10 cellular contexts compared by ENCODE assay signal in genomic region chr11:88301478-88302140, GRCh38. TPM values are rescaled to one million over a fixed set of nuclear protein-coding genes. Genes with fewer than 3 reads are reported as not detected.
A peak's percentile ranks its signal among the peaks of the same experiment; 100 is the strongest.
DNase-seq lines count a peak whose midpoint lies in the region; ATAC-seq, FAIRE-seq and TF ChIP-seq lines count a peak whose summit lies in the region.
"Had no signal": no experiment of that assay in that cellular context is flagged by ENCODE, and none has a peak within 500 bp of the region (broad histone marks: within the 10 kb centered on the region; RNA-seq: fewer than 3 reads in every experiment).

No MANE protein-coding gene starts in this region.

- H3K4me3 Mint-ChIP-seq in activated CD4-positive, alpha-beta memory T cell treated with anti-CD3 and anti-CD28 coated beads for 36 hours: peak overlapping the region; percentile 46
- peak overlapping the region; percentile 14 to 31 for H3K4me3 Mint-ChIP-seq in stimulated activated naive CD8-positive, alpha-beta T cell treated with anti-CD3 and anti-CD28 coated beads, Interleukin-15, amount 100 ng/mL, for 72 hours

- no peak for TF ChIP-seq CTCF in pancreas (IDR thresholded peaks at IDR 0.05)
- TF ChIP-seq CTCF in lower leg skin (IDR thresholded peaks at IDR 0.05): no peak
- TF ChIP-seq CTCF in left ventricle myocardium inferior (IDR thresholded peaks at IDR 0.05; ENCODE audit: borderline replicate concordance): no peak

- H3K27me3 ChIP-seq in pancreas (no peaks in the 10 kb centered on the region), left ventricle myocardium inferior (ENCODE audit: low read depth) (no peaks in the 10 kb centered on the region)

- peak; percentile 9 for DNase-seq in activated naive CD4-positive, alpha-beta T cell treated with Interleukin-2 at 50 U/mL for 16 hours
- DNase-seq in activated naive CD4-positive, alpha-beta T cell treated with anti-CD3 and anti-CD28 coated beads, Interleukin-2, amount 50 U/mL, for 16 hours: no peak
- DNase-seq in activated CD4-positive, alpha-beta memory T cell treated with anti-CD3 and anti-CD28 coated beads for 36 hours: peak; percentile 43
- peak; percentile 9 to 28 for DNase-seq in stimulated activated naive CD8-positive, alpha-beta T cell treated with anti-CD3 and anti-CD28 coated beads, Interleukin-15, amount 100 ng/mL, for 72 hours
- DNase-seq in pancreas: no peak
- no peak for DNase-seq in lower leg skin (ENCODE audit: low spot score in 2 of 2)
- no peak for DNase-seq in left ventricle myocardium inferior
- DNase-seq: C1 segment of cervical spinal cord had no signal

- H3K36me3 Mint-ChIP-seq in activated CD4-positive, alpha-beta memory T cell treated with anti-CD3 and anti-CD28 coated beads for 36 hours: peaks cover 59% of the 10 kb centered on the region

- peak overlapping the region; percentile 78 for H3K27ac Mint-ChIP-seq in activated CD4-positive, alpha-beta memory T cell treated with anti-CD3 and anti-CD28 coated beads for 36 hours
- peak overlapping the region; percentile 9 to 86 for H3K27ac Mint-ChIP-seq in stimulated activated naive CD8-positive, alpha-beta T cell treated with anti-CD3 and anti-CD28 coated beads, Interleukin-15, amount 100 ng/mL, for 72 hours

- H3K27me3 Mint-ChIP-seq in activated CD4-positive, alpha-beta memory T cell treated with anti-CD3 and anti-CD28 coated beads for 36 hours: no peaks in the 10 kb centered on the region
- H3K27me3 Mint-ChIP-seq in stimulated activated naive CD8-positive, alpha-beta T cell treated with anti-CD3 and anti-CD28 coated beads, Interleukin-15, amount 100 ng/mL, for 72 hours: no peaks in the 10 kb centered on the region

- ATAC-seq in HG02763 (IDR thresholded peaks at IDR 0.05; ENCODE audit: unreplicated experiment) (peak; percentile 42), pancreas (no peak)
- peak; percentile 85 for ATAC-seq in stimulated activated naive CD8-positive, alpha-beta T cell treated with anti-CD3 and anti-CD28 coated beads, Interleukin-15, amount 100 ng/mL, for 72 hours

- H3K9me3 Mint-ChIP-seq in activated CD4-positive, alpha-beta memory T cell treated with anti-CD3 and anti-CD28 coated beads for 36 hours: no peaks in the 10 kb centered on the region
- peaks cover 8 to 9% of the 10 kb centered on the region in 2 donors for H3K9me3 Mint-ChIP-seq in stimulated activated naive CD8-positive, alpha-beta T cell treated with anti-CD3 and anti-CD28 coated beads, Interleukin-15, amount 100 ng/mL, for 72 hours

- no peak overlapping the region for H3K27ac ChIP-seq in pancreas
- H3K27ac ChIP-seq in left ventricle myocardium inferior (replicated peaks): no peak overlapping the region

- WGBS in pancreas, 2 donors: 73 to 88% methylated on average over 9 of the region's 9 CpGs
- 70 to 73% methylated on average over 9 of the region's 9 CpGs for WGBS in lower leg skin, 2 donors

- H3K36me3 ChIP-seq in pancreas (no peaks in the 10 kb centered on the region), left ventricle myocardium inferior (peaks cover 8% of the 10 kb centered on the region)

- peaks cover 32% of the 10 kb centered on the region for H3K4me1 Mint-ChIP-seq in activated CD4-positive, alpha-beta memory T cell treated with anti-CD3 and anti-CD28 coated beads for 36 hours (ENCODE audit: low read depth)
- peaks cover 32% of the 10 kb centered on the region for H3K4me1 Mint-ChIP-seq in stimulated activated naive CD8-positive, alpha-beta T cell treated with anti-CD3 and anti-CD28 coated beads, Interleukin-15, amount 100 ng/mL, for 72 hours

- no peak overlapping the region for H3K4me3 ChIP-seq in pancreas
- H3K4me3 ChIP-seq in lower leg skin (ENCODE audit: low read depth, poor library complexity, severe bottlenecking): no peak overlapping the region
- H3K4me3 ChIP-seq in left ventricle myocardium inferior: no peak overlapping the region
- H3K4me3 ChIP-seq: skin epidermis had no signal

- no peaks in the 10 kb centered on the region for H3K9me3 ChIP-seq in pancreas
- H3K9me3 ChIP-seq in left ventricle myocardium inferior (replicated peaks): no peaks in the 10 kb centered on the region

- TF ChIP-seq POLR2A in lower leg skin (IDR thresholded peaks at IDR 0.05): no peak

- CTCF ChIA-PET in activated CD4-positive, alpha-beta memory T cell treated with anti-CD3 and anti-CD28 coated beads for 36 hours (lab: Charles Lee): interaction anchor here (1.0 kb wide), 1 partner anchor 55 kb away, joined by 3 read pairs; no protein-coding TSS in a partner anchor

- FAIRE-seq in pancreas (lab: Jason Lieb, UNC): no peak

- H3K4me1 ChIP-seq in pancreas (peaks cover 0 to 10% (median 6%) of the 10 kb centered on the region in 3 donors), left ventricle myocardium inferior (peaks cover 5% of the 10 kb centered on the region)

- intact Hi-C loops in activated CD4-positive, alpha-beta memory T cell treated with anti-CD3 and anti-CD28 coated beads for 36 hours (cut with micrococcal nuclease): loop anchor here (1.0 to 2.0 kb wide), 6 partner anchors 23 to 235 kb away; partner anchors contain the start of gene RAB38
- intact Hi-C loops in pancreas (cut with DNase I) (no loop called here), lower leg skin (cut with DNase I; ENCODE audit: low total_unique reads) (no loop called here), left ventricle myocardium inferior (cut with micrococcal nuclease) (no loop called here)

- POLR2A ChIA-PET in activated CD4-positive, alpha-beta memory T cell treated with anti-CD3 and anti-CD28 coated beads for 36 hours (lab: Charles Lee): interaction anchor here (1.1 to 2.5 kb wide), 3 partner anchors 26 to 36 kb away, joined by 3 to 10 read pairs (median 3); partner anchors contain the start of gene CTSC

RNA-seq across cellular contexts. Expression of gene CTSC, which starts 35.9 kb away (rescaled TPM):
- total RNA-seq in activated CD4-positive, alpha-beta memory T cell treated with anti-CD3 and anti-CD28 coated beads for 36 hours: 10 to 100 TPM; 66.5 to 70.7 TPM
- 10 to 100 TPM; 13.6 to 68.6 (median 30.1) TPM for total RNA-seq in pancreas
- 10 to 100 TPM; 12.2 to 18.4 TPM for polyA plus RNA-seq in pancreas
- 10 to 100 TPM; 19.5 to 33.1 (median 28.5) TPM for total RNA-seq in lower leg skin
- 20.0 TPM for total RNA-seq in left ventricle myocardium inferior

Comparison
In these comparisons a context has a peak if more than half of its experiments do, and no peak if none do; other contexts are left out.
1. DNase-seq: peak in activated naive CD4-positive, alpha-beta T cell treated with Interleukin-2 at 50 U/mL for 16 hours (single experiment), activated CD4-positive, alpha-beta memory T cell treated with anti-CD3 and anti-CD28 coated beads for 36 hours (single experiment) and stimulated activated naive CD8-positive, alpha-beta T cell treated with anti-CD3 and anti-CD28 coated beads, Interleukin-15, amount 100 ng/mL, for 72 hours (2 of 2); none in activated naive CD4-positive, alpha-beta T cell treated with anti-CD3 and anti-CD28 coated beads, Interleukin-2, amount 50 U/mL, for 16 hours (single experiment), pancreas (0 of 6), lower leg skin (0 of 2) and left ventricle myocardium inferior (single experiment).
2. ATAC-seq: peak in HG02763 (single experiment) and stimulated activated naive CD8-positive, alpha-beta T cell treated with anti-CD3 and anti-CD28 coated beads, Interleukin-15, amount 100 ng/mL, for 72 hours (single experiment); none in pancreas (0 of 4).